1 cellular context compared by ENCODE assay signal in the genomic region with DNA sequence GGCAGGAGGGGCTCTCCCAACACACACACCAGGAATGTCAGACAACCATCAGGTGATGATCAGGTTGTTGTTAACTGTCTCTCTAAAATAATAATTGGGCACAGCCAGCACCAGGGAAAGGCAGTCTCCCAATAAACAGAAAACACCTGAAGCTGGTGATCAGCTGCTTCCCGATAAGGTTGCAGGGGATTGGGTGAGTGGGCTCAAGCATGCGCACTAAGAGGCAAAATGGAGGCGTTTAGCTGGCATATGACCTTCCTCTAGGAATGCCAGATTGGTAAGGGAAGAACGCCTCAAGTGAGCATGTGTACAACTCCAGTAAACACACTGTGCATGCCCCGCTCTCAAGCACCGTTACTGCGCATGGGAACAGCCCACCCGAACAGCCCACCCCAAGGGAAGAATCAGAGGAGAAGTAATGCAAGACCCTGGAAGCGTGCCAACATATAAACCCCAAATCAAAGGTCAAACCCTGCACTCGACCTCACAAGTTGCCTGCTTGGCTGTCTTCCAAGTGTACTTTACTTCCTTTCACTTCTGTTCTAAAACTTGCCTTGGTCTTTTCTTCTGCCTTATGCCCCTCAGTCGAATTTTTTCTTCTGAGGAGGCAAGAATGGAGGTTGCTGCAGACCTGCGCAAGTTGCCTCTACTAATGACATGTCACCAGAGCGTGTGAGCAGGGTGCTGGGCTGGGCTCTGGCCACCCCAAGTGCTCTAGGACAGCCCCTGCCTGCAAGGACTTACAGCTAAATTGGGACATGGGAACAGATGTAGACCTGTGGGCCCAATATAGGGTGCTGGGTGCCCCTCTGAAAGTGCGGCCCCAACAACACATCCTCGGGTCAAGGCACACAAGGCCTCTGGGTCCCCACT.
TF ChIP-seq lines count a peak whose summit lies in the region.

No MANE protein-coding gene starts in this region.

TF ChIP-seq in HepG2, 621 proteins besides CTCF, POLR2A, EP300 and RAD21 (continued from another document):
- no peak for TF ChIP-seq NR2C2 (CRISPR knock-in tag; IDR thresholded peaks at IDR 0.05; ENCODE audit: borderline replicate concordance)
- no peak for TF ChIP-seq U2AF1 (optimal IDR thresholded peaks at IDR 0.05; ENCODE audit: low read depth, low read length)
- no peak for TF ChIP-seq ZNF572 (CRISPR knock-in tag; IDR thresholded peaks at IDR 0.05)
- TF ChIP-seq ZNF121 (CRISPR knock-in tag; IDR thresholded peaks at IDR 0.05): no peak
- TF ChIP-seq, protein P1, sequence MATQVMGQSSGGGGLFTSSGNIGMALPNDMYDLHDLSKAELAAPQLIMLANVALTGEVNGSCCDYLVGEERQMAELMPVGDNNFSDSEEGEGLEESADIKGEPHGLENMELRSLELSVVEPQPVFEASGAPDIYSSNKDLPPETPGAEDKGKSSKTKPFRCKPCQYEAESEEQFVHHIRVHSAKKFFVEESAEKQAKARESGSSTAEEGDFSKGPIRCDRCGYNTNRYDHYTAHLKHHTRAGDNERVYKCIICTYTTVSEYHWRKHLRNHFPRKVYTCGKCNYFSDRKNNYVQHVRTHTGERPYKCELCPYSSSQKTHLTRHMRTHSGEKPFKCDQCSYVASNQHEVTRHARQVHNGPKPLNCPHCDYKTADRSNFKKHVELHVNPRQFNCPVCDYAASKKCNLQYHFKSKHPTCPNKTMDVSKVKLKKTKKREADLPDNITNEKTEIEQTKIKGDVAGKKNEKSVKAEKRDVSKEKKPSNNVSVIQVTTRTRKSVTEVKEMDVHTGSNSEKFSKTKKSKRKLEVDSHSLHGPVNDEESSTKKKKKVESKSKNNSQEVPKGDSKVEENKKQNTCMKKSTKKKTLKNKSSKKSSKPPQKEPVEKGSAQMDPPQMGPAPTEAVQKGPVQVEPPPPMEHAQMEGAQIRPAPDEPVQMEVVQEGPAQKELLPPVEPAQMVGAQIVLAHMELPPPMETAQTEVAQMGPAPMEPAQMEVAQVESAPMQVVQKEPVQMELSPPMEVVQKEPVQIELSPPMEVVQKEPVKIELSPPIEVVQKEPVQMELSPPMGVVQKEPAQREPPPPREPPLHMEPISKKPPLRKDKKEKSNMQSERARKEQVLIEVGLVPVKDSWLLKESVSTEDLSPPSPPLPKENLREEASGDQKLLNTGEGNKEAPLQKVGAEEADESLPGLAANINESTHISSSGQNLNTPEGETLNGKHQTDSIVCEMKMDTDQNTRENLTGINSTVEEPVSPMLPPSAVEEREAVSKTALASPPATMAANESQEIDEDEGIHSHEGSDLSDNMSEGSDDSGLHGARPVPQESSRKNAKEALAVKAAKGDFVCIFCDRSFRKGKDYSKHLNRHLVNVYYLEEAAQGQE (IDR thresholded peaks at IDR 0.05; ENCODE audit: borderline replicate concordance in 1 of 2, low read depth in 1 of 2, low read length in 2 of 2): no peak
- peak; percentile 22; the same call in 1 of the 2 replicates for TF ChIP-seq ZNF772 (CRISPR knock-in tag; IDR thresholded peaks at IDR 0.05)
- TF ChIP-seq ZNF510 (CRISPR knock-in tag; IDR thresholded peaks at IDR 0.05; ENCODE audit: low read depth): no peak
- TF ChIP-seq ZNF558 (CRISPR knock-in tag; IDR thresholded peaks at IDR 0.05; ENCODE audit: borderline replicate concordance): no peak
- TF ChIP-seq E2F2 (CRISPR knock-in tag; IDR thresholded peaks at IDR 0.05; ENCODE audit: borderline replicate concordance): no peak
- TF ChIP-seq HDAC6 (IDR thresholded peaks at IDR 0.05; ENCODE audit: low read depth, low read length): no peak
- TF ChIP-seq ZNF777 (CRISPR knock-in tag; IDR thresholded peaks at IDR 0.05): 0 out of 2 replicates have a peak, but pooled peaks have one; percentile 30
- TF ChIP-seq HNF4A (CRISPR knock-in tag; IDR thresholded peaks at IDR 0.05): peak; percentile 47; the same call in 1 of the 2 replicates
- TF ChIP-seq, protein P2, sequence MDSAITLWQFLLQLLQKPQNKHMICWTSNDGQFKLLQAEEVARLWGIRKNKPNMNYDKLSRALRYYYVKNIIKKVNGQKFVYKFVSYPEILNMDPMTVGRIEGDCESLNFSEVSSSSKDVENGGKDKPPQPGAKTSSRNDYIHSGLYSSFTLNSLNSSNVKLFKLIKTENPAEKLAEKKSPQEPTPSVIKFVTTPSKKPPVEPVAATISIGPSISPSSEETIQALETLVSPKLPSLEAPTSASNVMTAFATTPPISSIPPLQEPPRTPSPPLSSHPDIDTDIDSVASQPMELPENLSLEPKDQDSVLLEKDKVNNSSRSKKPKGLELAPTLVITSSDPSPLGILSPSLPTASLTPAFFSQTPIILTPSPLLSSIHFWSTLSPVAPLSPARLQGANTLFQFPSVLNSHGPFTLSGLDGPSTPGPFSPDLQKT (CRISPR knock-in tag; IDR thresholded peaks at IDR 0.05; ENCODE audit: borderline replicate concordance): no peak
